Comparison of ENCODE assay signal across 1 cellular context in genomic region chr1:9626201-9626608, GRCh38.
TF ChIP-seq lines count a peak whose summit lies in the region.

No MANE protein-coding gene starts in this region.

TF ChIP-seq in K562, 482 proteins besides CTCF, POLR2A, EP300 and RAD21 (continued from another document):
- TF ChIP-seq, protein P1, sequence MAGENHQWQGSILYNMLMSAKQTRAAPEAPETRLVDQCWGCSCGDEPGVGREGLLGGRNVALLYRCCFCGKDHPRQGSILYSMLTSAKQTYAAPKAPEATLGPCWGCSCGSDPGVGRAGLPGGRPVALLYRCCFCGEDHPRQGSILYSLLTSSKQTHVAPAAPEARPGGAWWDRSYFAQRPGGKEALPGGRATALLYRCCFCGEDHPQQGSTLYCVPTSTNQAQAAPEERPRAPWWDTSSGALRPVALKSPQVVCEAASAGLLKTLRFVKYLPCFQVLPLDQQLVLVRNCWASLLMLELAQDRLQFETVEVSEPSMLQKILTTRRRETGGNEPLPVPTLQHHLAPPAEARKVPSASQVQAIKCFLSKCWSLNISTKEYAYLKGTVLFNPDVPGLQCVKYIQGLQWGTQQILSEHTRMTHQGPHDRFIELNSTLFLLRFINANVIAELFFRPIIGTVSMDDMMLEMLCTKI (IDR thresholded peaks at IDR 0.05; ENCODE audit: partially characterized antibody): no peak
- TF ChIP-seq RBBP5 (IDR thresholded peaks at IDR 0.05; ENCODE audit: borderline replicate concordance, insufficient read depth, low read length, poor library complexity, severe bottlenecking): no peak
- no peak for TF ChIP-seq PHB (CRISPR knock-in tag; IDR thresholded peaks at IDR 0.05)
- TF ChIP-seq ZNF263 (CRISPR knock-in tag; IDR thresholded peaks at IDR 0.05; ENCODE audit: borderline replicate concordance): no peak
- no peak for TF ChIP-seq SNRNP70 (optimal IDR thresholded peaks at IDR 0.05; ENCODE audit: low read depth, low read length)
- no peak for TF ChIP-seq ZNF311 (CRISPR knock-in tag; IDR thresholded peaks at IDR 0.05)
- TF ChIP-seq CBFB (CRISPR knock-in tag; IDR thresholded peaks at IDR 0.05): 0 out of 2 replicates have a peak, but pooled peaks have one; percentile 56
- no peak for TF ChIP-seq ZNF282 (CRISPR knock-in tag; IDR thresholded peaks at IDR 0.05)
- no peak for TF ChIP-seq SMAD3 (CRISPR knock-in tag; conservative IDR thresholded peaks at IDR 0.05)
- TF ChIP-seq TARDBP (IDR thresholded peaks at IDR 0.05): no peak
- TF ChIP-seq ZNF143 (CRISPR knock-in tag; IDR thresholded peaks at IDR 0.05): no peak
- 0 out of 2 replicates have a peak, but pooled peaks have one; percentile 10 for TF ChIP-seq CEBPG (CRISPR knock-in tag; IDR thresholded peaks at IDR 0.05)
- TF ChIP-seq CEBPG (tag; conservative IDR thresholded peaks at IDR 0.05 in 1 of 2, IDR thresholded peaks at IDR 0.05 in 1 of 2): no peak
- TF ChIP-seq TEAD4 (IDR thresholded peaks at IDR 0.05; ENCODE audit: low read length): no peak
- 0 out of 2 replicates have a peak, but pooled peaks have one; percentile 48 for TF ChIP-seq TEAD4 (CRISPR knock-in tag; IDR thresholded peaks at IDR 0.05; ENCODE audit: borderline replicate concordance)
- no peak for TF ChIP-seq CEBPB (tag; IDR thresholded peaks at IDR 0.05)
- TF ChIP-seq, protein P2, sequence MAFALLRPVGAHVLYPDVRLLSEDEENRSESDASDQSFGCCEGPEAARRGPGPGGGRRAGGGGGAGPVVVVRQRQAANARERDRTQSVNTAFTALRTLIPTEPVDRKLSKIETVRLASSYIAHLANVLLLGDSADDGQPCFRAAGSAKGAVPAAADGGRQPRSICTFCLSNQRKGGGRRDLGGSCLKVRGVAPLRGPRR (CRISPR knock-in tag; IDR thresholded peaks at IDR 0.05): no peak
- TF ChIP-seq RUNX1 (IDR thresholded peaks at IDR 0.05; ENCODE audit: low read depth): no peak
- TF ChIP-seq, protein P3, sequence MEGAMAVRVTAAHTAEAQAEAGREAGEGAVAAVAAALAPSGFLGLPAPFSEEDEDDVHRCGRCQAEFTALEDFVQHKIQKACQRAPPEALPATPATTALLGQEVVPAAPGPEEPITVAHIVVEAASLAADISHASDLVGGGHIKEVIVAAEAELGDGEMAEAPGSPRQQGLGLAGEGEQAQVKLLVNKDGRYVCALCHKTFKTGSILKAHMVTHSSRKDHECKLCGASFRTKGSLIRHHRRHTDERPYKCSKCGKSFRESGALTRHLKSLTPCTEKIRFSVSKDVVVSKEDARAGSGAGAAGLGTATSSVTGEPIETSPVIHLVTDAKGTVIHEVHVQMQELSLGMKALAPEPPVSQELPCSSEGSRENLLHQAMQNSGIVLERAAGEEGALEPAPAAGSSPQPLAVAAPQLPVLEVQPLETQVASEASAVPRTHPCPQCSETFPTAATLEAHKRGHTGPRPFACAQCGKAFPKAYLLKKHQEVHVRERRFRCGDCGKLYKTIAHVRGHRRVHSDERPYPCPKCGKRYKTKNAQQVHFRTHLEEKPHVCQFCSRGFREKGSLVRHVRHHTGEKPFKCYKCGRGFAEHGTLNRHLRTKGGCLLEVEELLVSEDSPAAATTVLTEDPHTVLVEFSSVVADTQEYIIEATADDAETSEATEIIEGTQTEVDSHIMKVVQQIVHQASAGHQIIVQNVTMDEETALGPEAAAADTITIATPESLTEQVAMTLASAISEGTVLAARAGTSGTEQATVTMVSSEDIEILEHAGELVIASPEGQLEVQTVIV (CRISPR knock-in tag; IDR thresholded peaks at IDR 0.05; ENCODE audit: borderline replicate concordance): no peak
